In genomic region chr9:19331877-19332276, GRCh38 we compare ENCODE assay signal across 26 cellular contexts.
"Had no signal": no experiment of that assay in that cellular context is flagged by ENCODE, and none has a peak within 500 bp of the region (broad histone marks: within the 10 kb centered on the region; RNA-seq: fewer than 3 reads in every experiment).

No MANE protein-coding gene starts in this region.

- H3K4me1 Mint-ChIP-seq: mesothelial cell of epicardium; naive thymus-derived CD4-positive, alpha-beta T cell; nephron; neural progenitor cell; stimulated activated memory B cell treated with anti-CD40 and anti-IgM and Interleukin-4, amounts not matched to agents 10 μg/mL and 1 μg/mL and 100 μg/mL, for 72 hours had no signal

- H3K4me2 ChIP-seq: hepatocyte, neural progenitor cell, smooth muscle cell had no signal

- H3K9me3 Mint-ChIP-seq: naive thymus-derived CD4-positive, alpha-beta T cell; nephron; neural progenitor cell; stimulated activated memory B cell treated with anti-CD40 and anti-IgM and Interleukin-4, amounts not matched to agents 10 μg/mL and 1 μg/mL and 100 μg/mL, for 72 hours had no signal

- H3K27me3 Mint-ChIP-seq: naive thymus-derived CD4-positive, alpha-beta T cell; progenitor cell of endocrine pancreas; stimulated activated memory B cell treated with anti-CD40 and anti-IgM and Interleukin-4, amounts not matched to agents 10 μg/mL and 1 μg/mL and 100 μg/mL, for 72 hours had no signal

- H3K27me3 ChIP-seq: dorsolateral prefrontal cortex, gastrocnemius medialis, hepatocyte, left lung, neural progenitor cell, right lobe of liver, testis, tibial nerve, upper lobe of left lung, uterus had no signal

- H3K4me1 ChIP-seq: gastrocnemius medialis, left lung, neural progenitor cell, parathyroid adenoma, right lobe of liver, testis, tibial nerve, upper lobe of left lung, uterus had no signal

- H3K4me3 ChIP-seq: dorsolateral prefrontal cortex, gastrocnemius medialis, hepatocyte, left lung, neural progenitor cell, right lobe of liver, smooth muscle cell, testis, tibial nerve, upper lobe of left lung, uterus had no signal

- H2AFZ ChIP-seq: hepatocyte, neural progenitor cell, parathyroid adenoma had no signal

- ATAC-seq: gastrocnemius medialis; left lung; naive thymus-derived CD4-positive, alpha-beta T cell; right lobe of liver; stimulated activated memory B cell treated with anti-CD40 and anti-IgM and Interleukin-4, amounts not matched to agents 10 μg/mL and 1 μg/mL and 100 μg/mL, for 72 hours; stimulated activated naive CD8-positive, alpha-beta T cell treated with anti-CD3 and anti-CD28 coated beads, Interleukin-15, Interleukin-2, amounts not matched to agents 100 U/mL and 50 U/mL, for 24 hours had no signal

- H3K4me3 Mint-ChIP-seq: mesothelial cell of epicardium; naive thymus-derived CD4-positive, alpha-beta T cell; nephron; neural progenitor cell; stimulated activated memory B cell treated with anti-CD40 and anti-IgM and Interleukin-4, amounts not matched to agents 10 μg/mL and 1 μg/mL and 100 μg/mL, for 72 hours had no signal

- H3K36me3 ChIP-seq: neural progenitor cell, uterus had no signal

- H3K27ac ChIP-seq: dorsolateral prefrontal cortex, gastrocnemius medialis, hepatocyte, left lung, neural progenitor cell, parathyroid adenoma, right lobe of liver, testis, tibial nerve, upper lobe of left lung, uterus had no signal

- DNase-seq: dorsolateral prefrontal cortex; effector CD4-positive, alpha-beta T cell; gastrocnemius medialis; head of caudate nucleus; kidney; left lung; mesenchymal stem cell; naive thymus-derived CD4-positive, alpha-beta T cell; right lobe of liver; stimulated activated CD4-positive, alpha-beta T cell treated with anti-CD3 and anti-CD28 coated beads, Interleukin-12 subunit alpha, Interleukin-12 subunit beta, amount 100 ng/mL, for 4 hours; stimulated activated CD4-positive, alpha-beta T cell treated with anti-CD3 and anti-CD28 coated beads, Interleukin-1b, Interleukin-23, amount 100 ng/mL, for 48 hours; stimulated activated CD4-positive, alpha-beta T cell treated with anti-CD3 and anti-CD28 coated beads, Interleukin-4, amount 100 ng/mL, for 1 hour; stimulated activated naive CD8-positive, alpha-beta T cell treated with anti-CD3 and anti-CD28 coated beads, Interleukin-15, Interleukin-2, amounts not matched to agents 100 U/mL and 50 U/mL, for 24 hours; substantia nigra; testis; upper lobe of left lung; uterus had no signal

- H3K9me3 ChIP-seq: gastrocnemius medialis, left lung, right lobe of liver, testis, tibial nerve, upper lobe of left lung, uterus had no signal

- H3K79me2 ChIP-seq: hepatocyte, parathyroid adenoma had no signal

- H3K9ac ChIP-seq: neural progenitor cell, parathyroid adenoma had no signal

- H3K27ac Mint-ChIP-seq: mesothelial cell of epicardium; nephron; neural progenitor cell; stimulated activated memory B cell treated with anti-CD40 and anti-IgM and Interleukin-4, amounts not matched to agents 10 μg/mL and 1 μg/mL and 100 μg/mL, for 72 hours had no signal
